1 cellular context compared by ENCODE assay signal in the genomic region with DNA sequence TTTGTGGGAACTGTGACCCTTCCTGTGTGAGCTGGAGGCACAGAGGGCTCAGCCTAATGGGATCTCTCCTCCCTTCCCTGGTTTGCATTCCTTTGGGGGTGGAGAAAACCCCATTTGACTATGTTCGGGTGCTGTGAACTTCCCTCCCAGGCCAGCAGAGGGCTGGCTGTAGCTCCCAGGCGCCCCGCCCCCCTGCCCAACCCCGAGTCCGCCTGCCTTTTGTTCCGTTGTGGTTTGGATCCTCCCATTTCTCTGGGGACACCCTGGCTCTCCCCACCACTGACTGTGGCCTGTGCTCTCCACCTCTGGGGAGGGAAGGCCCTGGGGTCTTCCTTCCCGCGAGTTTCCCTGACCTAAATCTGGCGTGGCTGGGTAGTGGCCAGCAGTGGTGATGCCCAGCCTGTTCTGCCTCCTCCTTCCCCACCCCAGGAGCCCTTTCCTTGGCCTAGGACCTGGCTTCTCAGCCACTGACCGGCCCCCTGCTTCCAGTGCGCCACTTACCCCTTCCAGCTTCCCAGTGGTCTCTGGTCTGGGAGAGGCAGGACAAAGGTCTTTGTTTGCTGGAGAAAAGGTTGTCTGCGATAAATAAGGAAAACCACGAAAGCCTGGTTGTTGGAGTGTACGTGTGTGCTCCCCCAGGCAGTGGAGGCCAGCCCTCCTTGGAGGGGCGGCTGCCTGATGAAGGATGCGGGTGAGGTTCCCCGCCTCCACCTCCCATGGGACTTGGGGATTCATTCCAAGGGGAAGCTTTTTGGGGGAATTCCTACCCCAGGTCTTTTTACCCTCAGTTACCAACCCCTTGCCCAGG.
TF ChIP-seq lines count a peak whose summit lies in the region.

No MANE protein-coding gene starts in this region.

TF ChIP-seq in HepG2, 621 proteins besides CTCF, POLR2A, EP300 and RAD21 (continued from another document and continues in another):
- TF ChIP-seq, protein P1, sequence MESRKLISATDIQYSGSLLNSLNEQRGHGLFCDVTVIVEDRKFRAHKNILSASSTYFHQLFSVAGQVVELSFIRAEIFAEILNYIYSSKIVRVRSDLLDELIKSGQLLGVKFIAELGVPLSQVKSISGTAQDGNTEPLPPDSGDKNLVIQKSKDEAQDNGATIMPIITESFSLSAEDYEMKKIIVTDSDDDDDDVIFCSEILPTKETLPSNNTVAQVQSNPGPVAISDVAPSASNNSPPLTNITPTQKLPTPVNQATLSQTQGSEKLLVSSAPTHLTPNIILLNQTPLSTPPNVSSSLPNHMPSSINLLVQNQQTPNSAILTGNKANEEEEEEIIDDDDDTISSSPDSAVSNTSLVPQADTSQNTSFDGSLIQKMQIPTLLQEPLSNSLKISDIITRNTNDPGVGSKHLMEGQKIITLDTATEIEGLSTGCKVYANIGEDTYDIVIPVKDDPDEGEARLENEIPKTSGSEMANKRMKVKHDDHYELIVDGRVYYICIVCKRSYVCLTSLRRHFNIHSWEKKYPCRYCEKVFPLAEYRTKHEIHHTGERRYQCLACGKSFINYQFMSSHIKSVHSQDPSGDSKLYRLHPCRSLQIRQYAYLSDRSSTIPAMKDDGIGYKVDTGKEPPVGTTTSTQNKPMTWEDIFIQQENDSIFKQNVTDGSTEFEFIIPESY (CRISPR knock-in tag; IDR thresholded peaks at IDR 0.05): no peak
- TF ChIP-seq MED1 (CRISPR knock-in tag; IDR thresholded peaks at IDR 0.05) (no peak; the same call in 1 of the 2 replicates), E2F1 (CRISPR knock-in tag; IDR thresholded peaks at IDR 0.05) (no peak), FLYWCH1 (CRISPR knock-in tag; IDR thresholded peaks at IDR 0.05) (no peak), SOX5 (CRISPR knock-in tag; IDR thresholded peaks at IDR 0.05; ENCODE audit: borderline replicate concordance) (peak; percentile 36; the same call in 1 of the 2 replicates), ISX (CRISPR knock-in tag; conservative IDR thresholded peaks at IDR 0.05) (no peak), CEBPG (CRISPR knock-in tag; IDR thresholded peaks at IDR 0.05) (no peak), JUN (CRISPR knock-in tag; IDR thresholded peaks at IDR 0.05) (no peak), ZNF329 (CRISPR knock-in tag; IDR thresholded peaks at IDR 0.05; ENCODE audit: low read depth) (no peak), RFX1 (IDR thresholded peaks at IDR 0.05) (no peak), KAT2B (IDR thresholded peaks at IDR 0.05; ENCODE audit: borderline replicate concordance, low read depth, low read length) (no peak), SMARCE1 (IDR thresholded peaks at IDR 0.05; ENCODE audit: borderline replicate concordance) (no peak), RXRB (CRISPR knock-in tag; IDR thresholded peaks at IDR 0.05; ENCODE audit: borderline replicate concordance) (no peak), ZNF282 (IDR thresholded peaks at IDR 0.05; ENCODE audit: partially characterized antibody) (no peak), ZNF556 (CRISPR knock-in tag; IDR thresholded peaks at IDR 0.05; ENCODE audit: borderline replicate concordance) (no peak), ZNF207 (IDR thresholded peaks at IDR 0.05; ENCODE audit: borderline replicate concordance) (no peak), ZMYM4 (CRISPR knock-in tag; IDR thresholded peaks at IDR 0.05) (0 out of 2 replicates have a peak, but pooled peaks have one; percentile 21), NKX3-1 (CRISPR knock-in tag; IDR thresholded peaks at IDR 0.05) (no peak), CBX1 (IDR thresholded peaks at IDR 0.05; ENCODE audit: low read depth) (no peak), LRRFIP1 (CRISPR knock-in tag; conservative IDR thresholded peaks at IDR 0.05) (no peak), ZNF713 (CRISPR knock-in tag; IDR thresholded peaks at IDR 0.05) (no peak), SRSF4 (IDR thresholded peaks at IDR 0.05; ENCODE audit: low read depth, low read length, poor library complexity, severe bottlenecking) (no peak), ZNF331 (CRISPR knock-in tag; IDR thresholded peaks at IDR 0.05) (no peak), KDM3A (CRISPR knock-in tag; IDR thresholded peaks at IDR 0.05; ENCODE audit: low read depth) (no peak), ZNF570 (CRISPR knock-in tag; IDR thresholded peaks at IDR 0.05; ENCODE audit: borderline replicate concordance) (no peak), ZC3H13 (CRISPR knock-in tag; IDR thresholded peaks at IDR 0.05) (no peak), ZNF430 (CRISPR knock-in tag; IDR thresholded peaks at IDR 0.05) (0 out of 2 replicates have a peak, but pooled peaks have one; percentile 43), NCOA2 (CRISPR knock-in tag; IDR thresholded peaks at IDR 0.05) (no peak), WIZ (CRISPR knock-in tag; IDR thresholded peaks at IDR 0.05) (no peak)
- TF ChIP-seq, protein P2, sequence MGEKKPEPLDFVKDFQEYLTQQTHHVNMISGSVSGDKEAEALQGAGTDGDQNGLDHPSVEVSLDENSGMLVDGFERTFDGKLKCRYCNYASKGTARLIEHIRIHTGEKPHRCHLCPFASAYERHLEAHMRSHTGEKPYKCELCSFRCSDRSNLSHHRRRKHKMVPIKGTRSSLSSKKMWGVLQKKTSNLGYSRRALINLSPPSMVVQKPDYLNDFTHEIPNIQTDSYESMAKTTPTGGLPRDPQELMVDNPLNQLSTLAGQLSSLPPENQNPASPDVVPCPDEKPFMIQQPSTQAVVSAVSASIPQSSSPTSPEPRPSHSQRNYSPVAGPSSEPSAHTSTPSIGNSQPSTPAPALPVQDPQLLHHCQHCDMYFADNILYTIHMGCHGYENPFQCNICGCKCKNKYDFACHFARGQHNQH (CRISPR knock-in tag; IDR thresholded peaks at IDR 0.05): no peak
- TF ChIP-seq, protein P3, sequence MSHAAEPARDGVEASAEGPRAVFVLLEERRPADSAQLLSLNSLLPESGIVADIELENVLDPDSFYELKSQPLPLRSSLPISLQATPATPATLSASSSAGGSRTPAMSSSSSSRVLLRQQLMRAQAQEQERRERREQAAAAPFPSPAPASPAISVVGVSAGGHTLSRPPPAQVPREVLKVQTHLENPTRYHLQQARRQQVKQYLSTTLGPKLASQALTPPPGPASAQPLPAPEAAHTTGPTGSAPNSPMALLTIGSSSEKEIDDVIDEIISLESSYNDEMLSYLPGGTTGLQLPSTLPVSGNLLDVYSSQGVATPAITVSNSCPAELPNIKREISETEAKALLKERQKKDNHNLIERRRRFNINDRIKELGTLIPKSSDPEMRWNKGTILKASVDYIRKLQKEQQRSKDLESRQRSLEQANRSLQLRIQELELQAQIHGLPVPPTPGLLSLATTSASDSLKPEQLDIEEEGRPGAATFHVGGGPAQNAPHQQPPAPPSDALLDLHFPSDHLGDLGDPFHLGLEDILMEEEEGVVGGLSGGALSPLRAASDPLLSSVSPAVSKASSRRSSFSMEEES (CRISPR knock-in tag; IDR thresholded peaks at IDR 0.05): no peak
- TF ChIP-seq, protein P4, sequence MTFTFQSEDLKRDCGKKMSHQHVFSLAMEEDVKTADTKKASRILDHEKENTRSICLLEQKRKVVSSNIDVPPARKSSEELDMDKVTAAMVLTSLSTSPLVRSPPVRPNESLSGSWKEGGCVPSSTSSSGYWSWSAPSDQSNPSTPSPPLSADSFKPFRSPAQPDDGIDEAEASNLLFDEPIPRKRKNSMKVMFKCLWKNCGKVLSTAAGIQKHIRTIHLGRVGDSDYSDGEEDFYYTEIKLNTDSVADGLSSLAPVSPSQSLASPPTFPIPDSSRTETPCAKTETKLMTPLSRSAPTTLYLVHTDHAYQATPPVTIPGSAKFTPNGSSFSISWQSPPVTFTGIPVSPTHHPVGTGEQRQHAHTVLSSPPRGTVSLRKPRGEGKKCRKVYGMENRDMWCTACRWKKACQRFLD (CRISPR knock-in tag; IDR thresholded peaks at IDR 0.05; ENCODE audit: borderline replicate concordance): no peak
- TF ChIP-seq, protein P5, sequence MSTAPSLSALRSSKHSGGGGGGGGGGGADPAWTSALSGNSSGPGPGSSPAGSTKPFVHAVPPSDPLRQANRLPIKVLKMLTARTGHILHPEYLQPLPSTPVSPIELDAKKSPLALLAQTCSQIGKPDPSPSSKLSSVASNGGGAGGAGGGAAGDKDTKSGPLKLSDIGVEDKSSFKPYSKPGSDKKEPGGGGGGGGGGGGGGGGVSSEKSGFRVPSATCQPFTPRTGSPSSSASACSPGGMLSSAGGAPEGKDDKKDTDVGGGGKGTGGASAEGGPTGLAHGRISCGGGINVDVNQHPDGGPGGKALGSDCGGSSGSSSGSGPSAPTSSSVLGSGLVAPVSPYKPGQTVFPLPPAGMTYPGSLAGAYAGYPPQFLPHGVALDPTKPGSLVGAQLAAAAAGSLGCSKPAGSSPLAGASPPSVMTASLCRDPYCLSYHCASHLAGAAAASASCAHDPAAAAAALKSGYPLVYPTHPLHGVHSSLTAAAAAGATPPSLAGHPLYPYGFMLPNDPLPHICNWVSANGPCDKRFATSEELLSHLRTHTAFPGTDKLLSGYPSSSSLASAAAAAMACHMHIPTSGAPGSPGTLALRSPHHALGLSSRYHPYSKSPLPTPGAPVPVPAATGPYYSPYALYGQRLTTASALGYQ (CRISPR knock-in tag; IDR thresholded peaks at IDR 0.05): no peak
- TF ChIP-seq, protein P6, sequence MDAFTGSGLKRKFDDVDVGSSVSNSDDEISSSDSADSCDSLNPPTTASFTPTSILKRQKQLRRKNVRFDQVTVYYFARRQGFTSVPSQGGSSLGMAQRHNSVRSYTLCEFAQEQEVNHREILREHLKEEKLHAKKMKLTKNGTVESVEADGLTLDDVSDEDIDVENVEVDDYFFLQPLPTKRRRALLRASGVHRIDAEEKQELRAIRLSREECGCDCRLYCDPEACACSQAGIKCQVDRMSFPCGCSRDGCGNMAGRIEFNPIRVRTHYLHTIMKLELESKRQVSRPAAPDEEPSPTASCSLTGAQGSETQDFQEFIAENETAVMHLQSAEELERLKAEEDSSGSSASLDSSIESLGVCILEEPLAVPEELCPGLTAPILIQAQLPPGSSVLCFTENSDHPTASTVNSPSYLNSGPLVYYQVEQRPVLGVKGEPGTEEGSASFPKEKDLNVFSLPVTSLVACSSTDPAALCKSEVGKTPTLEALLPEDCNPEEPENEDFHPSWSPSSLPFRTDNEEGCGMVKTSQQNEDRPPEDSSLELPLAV (CRISPR knock-in tag; conservative IDR thresholded peaks at IDR 0.05; ENCODE audit: low read depth): no peak
- TF ChIP-seq, protein P7, sequence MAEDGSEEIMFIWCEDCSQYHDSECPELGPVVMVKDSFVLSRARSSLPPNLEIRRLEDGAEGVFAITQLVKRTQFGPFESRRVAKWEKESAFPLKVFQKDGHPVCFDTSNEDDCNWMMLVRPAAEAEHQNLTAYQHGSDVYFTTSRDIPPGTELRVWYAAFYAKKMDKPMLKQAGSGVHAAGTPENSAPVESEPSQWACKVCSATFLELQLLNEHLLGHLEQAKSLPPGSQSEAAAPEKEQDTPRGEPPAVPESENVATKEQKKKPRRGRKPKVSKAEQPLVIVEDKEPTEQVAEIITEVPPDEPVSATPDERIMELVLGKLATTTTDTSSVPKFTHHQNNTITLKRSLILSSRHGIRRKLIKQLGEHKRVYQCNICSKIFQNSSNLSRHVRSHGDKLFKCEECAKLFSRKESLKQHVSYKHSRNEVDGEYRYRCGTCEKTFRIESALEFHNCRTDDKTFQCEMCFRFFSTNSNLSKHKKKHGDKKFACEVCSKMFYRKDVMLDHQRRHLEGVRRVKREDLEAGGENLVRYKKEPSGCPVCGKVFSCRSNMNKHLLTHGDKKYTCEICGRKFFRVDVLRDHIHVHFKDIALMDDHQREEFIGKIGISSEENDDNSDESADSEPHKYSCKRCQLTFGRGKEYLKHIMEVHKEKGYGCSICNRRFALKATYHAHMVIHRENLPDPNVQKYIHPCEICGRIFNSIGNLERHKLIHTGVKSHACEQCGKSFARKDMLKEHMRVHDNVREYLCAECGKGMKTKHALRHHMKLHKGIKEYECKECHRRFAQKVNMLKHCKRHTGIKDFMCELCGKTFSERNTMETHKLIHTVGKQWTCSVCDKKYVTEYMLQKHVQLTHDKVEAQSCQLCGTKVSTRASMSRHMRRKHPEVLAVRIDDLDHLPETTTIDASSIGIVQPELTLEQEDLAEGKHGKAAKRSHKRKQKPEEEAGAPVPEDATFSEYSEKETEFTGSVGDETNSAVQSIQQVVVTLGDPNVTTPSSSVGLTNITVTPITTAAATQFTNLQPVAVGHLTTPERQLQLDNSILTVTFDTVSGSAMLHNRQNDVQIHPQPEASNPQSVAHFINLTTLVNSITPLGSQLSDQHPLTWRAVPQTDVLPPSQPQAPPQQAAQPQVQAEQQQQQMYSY (CRISPR knock-in tag; IDR thresholded peaks at IDR 0.05): no peak
- TF ChIP-seq, protein P8, sequence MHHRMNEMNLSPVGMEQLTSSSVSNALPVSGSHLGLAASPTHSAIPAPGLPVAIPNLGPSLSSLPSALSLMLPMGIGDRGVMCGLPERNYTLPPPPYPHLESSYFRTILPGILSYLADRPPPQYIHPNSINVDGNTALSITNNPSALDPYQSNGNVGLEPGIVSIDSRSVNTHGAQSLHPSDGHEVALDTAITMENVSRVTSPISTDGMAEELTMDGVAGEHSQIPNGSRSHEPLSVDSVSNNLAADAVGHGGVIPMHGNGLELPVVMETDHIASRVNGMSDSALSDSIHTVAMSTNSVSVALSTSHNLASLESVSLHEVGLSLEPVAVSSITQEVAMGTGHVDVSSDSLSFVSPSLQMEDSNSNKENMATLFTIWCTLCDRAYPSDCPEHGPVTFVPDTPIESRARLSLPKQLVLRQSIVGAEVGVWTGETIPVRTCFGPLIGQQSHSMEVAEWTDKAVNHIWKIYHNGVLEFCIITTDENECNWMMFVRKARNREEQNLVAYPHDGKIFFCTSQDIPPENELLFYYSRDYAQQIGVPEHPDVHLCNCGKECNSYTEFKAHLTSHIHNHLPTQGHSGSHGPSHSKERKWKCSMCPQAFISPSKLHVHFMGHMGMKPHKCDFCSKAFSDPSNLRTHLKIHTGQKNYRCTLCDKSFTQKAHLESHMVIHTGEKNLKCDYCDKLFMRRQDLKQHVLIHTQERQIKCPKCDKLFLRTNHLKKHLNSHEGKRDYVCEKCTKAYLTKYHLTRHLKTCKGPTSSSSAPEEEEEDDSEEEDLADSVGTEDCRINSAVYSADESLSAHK (CRISPR knock-in tag; IDR thresholded peaks at IDR 0.05; ENCODE audit: borderline replicate concordance): no peak
